In the genomic region with DNA sequence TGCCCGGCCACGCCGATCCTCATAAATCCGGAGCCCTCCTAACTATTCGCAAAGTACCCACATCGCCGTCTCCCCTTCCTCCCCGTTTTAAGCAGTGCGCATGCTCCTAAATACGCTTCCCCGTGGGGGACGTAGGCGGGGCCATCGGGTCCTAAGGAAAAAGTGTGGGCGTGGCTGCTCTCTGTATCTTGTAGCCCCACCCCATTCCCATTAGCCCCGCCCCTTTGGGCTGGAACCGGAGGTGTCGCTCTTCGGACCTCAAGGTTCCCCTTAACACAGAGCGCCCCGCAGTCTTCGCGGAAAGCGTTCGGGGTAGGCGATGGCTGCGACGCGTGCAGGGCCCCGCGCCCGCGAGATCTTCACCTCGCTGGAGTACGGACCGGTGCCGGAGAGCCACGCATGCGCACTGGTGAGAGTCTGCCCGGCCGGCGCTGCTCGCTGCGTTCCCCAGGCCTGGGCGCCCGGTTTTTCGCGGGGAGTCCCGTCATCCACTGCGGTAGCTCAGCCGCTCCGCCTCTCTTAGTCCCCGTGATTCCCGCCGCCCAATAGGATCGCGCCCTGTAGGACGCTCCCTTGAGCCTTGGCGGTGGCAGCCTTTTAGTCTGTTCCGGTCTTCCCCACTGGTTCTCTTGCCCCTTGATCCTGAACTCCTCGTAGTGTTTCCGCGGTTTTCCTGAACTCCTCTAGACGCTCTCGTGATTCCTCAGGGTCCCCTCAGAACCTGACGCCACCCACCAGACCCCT, we compare ENCODE assay signal across 1 cellular context.
TF ChIP-seq lines count a peak whose summit lies in the region.

A gene (plus strand): TSS at position 213 of the 744 bp plus-strand sequence. CDS start 107 bp downstream, at position 320.

TF ChIP-seq in HepG2, 621 proteins besides CTCF, POLR2A, EP300 and RAD21 (continued from another document and continues in another):
- TF ChIP-seq, protein P1, sequence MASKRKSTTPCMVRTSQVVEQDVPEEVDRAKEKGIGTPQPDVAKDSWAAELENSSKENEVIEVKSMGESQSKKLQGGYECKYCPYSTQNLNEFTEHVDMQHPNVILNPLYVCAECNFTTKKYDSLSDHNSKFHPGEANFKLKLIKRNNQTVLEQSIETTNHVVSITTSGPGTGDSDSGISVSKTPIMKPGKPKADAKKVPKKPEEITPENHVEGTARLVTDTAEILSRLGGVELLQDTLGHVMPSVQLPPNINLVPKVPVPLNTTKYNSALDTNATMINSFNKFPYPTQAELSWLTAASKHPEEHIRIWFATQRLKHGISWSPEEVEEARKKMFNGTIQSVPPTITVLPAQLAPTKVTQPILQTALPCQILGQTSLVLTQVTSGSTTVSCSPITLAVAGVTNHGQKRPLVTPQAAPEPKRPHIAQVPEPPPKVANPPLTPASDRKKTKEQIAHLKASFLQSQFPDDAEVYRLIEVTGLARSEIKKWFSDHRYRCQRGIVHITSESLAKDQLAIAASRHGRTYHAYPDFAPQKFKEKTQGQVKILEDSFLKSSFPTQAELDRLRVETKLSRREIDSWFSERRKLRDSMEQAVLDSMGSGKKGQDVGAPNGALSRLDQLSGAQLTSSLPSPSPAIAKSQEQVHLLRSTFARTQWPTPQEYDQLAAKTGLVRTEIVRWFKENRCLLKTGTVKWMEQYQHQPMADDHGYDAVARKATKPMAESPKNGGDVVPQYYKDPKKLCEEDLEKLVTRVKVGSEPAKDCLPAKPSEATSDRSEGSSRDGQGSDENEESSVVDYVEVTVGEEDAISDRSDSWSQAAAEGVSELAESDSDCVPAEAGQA (IDR thresholded peaks at IDR 0.05; ENCODE audit: low read depth) = no peak
- TF ChIP-seq, protein P1 (CRISPR knock-in tag; IDR thresholded peaks at IDR 0.05; ENCODE audit: borderline replicate concordance) = no peak
- TF ChIP-seq MYNN (CRISPR knock-in tag; IDR thresholded peaks at IDR 0.05; ENCODE audit: low read depth) (no peak), NFIB (CRISPR knock-in tag; IDR thresholded peaks at IDR 0.05; ENCODE audit: borderline replicate concordance) (no peak), ZNF614 (CRISPR knock-in tag; IDR thresholded peaks at IDR 0.05; ENCODE audit: borderline replicate concordance) (no peak), PITX1 (CRISPR knock-in tag; IDR thresholded peaks at IDR 0.05) (peak; percentile 60), ZNF709 (CRISPR knock-in tag; IDR thresholded peaks at IDR 0.05) (peak; percentile 41; the same call in 1 of the 2 replicates), SPEN (CRISPR knock-in tag; IDR thresholded peaks at IDR 0.05; ENCODE audit: low read depth) (peak; percentile 72), ZNF282 (IDR thresholded peaks at IDR 0.05; ENCODE audit: partially characterized antibody) (no peak), RFX3 (CRISPR knock-in tag; IDR thresholded peaks at IDR 0.05) (no peak), CHCHD3 (CRISPR knock-in tag; IDR thresholded peaks at IDR 0.05) (no peak), ZNF354B (CRISPR knock-in tag; IDR thresholded peaks at IDR 0.05) (no peak), ZNF605 (CRISPR knock-in tag; IDR thresholded peaks at IDR 0.05) (0 out of 2 replicates have a peak, but pooled peaks have one; percentile 15), ZBTB42 (CRISPR knock-in tag; IDR thresholded peaks at IDR 0.05) (peak; percentile 72; the same call in 1 of the 2 replicates), HNRNPL (IDR thresholded peaks at IDR 0.05; ENCODE audit: low read depth, low read length) (0 out of 2 replicates have a peak, but pooled peaks have one; percentile 33), RBM22 (optimal IDR thresholded peaks at IDR 0.05; ENCODE audit: low read length) (no peak), GFI1 (CRISPR knock-in tag; IDR thresholded peaks at IDR 0.05; ENCODE audit: borderline replicate concordance) (no peak; the same call in 1 of the 2 replicates), ZFP41 (CRISPR knock-in tag; IDR thresholded peaks at IDR 0.05; ENCODE audit: borderline replicate concordance) (no peak), RXRA (CRISPR knock-in tag; IDR thresholded peaks at IDR 0.05) (peak; percentile 30; the same call in 1 of the 2 replicates), RXRB (CRISPR knock-in tag; IDR thresholded peaks at IDR 0.05; ENCODE audit: borderline replicate concordance) (peak; percentile 3; the same call in 1 of the 2 replicates), HOXA5 (CRISPR knock-in tag; IDR thresholded peaks at IDR 0.05) (0 out of 2 replicates have a peak, but pooled peaks have one; percentile 34), JUND (CRISPR knock-in tag; IDR thresholded peaks at IDR 0.05) (no peak), KAT8 (CRISPR knock-in tag; IDR thresholded peaks at IDR 0.05) (peak; percentile 83), NBN (conservative IDR thresholded peaks at IDR 0.05) (no peak), ZMYM2 (CRISPR knock-in tag; IDR thresholded peaks at IDR 0.05) (no peak), SRSF4 (IDR thresholded peaks at IDR 0.05; ENCODE audit: low read depth, low read length, poor library complexity, severe bottlenecking) (no peak), DPF2 (CRISPR knock-in tag; IDR thresholded peaks at IDR 0.05; ENCODE audit: borderline replicate concordance, low read depth) (no peak), PCBP2 (optimal IDR thresholded peaks at IDR 0.05; ENCODE audit: low read depth, low read length, poor library complexity, severe bottlenecking) (no peak), JUNB (CRISPR knock-in tag; IDR thresholded peaks at IDR 0.05; ENCODE audit: borderline replicate concordance) (no peak), SAP130 (CRISPR knock-in tag; IDR thresholded peaks at IDR 0.05; ENCODE audit: low read depth) (peak; percentile 82), FLYWCH1 (CRISPR knock-in tag; IDR thresholded peaks at IDR 0.05) (no peak), ZNF296 (CRISPR knock-in tag; conservative IDR thresholded peaks at IDR 0.05) (no peak), ZNF577 (CRISPR knock-in tag; IDR thresholded peaks at IDR 0.05; ENCODE audit: borderline replicate concordance, low read depth) (no peak), RFXANK (CRISPR knock-in tag; IDR thresholded peaks at IDR 0.05) (no peak; the same call in 1 of the 2 replicates), ZNF782 (CRISPR knock-in tag; IDR thresholded peaks at IDR 0.05; ENCODE audit: borderline replicate concordance) (no peak), POGZ (CRISPR knock-in tag; IDR thresholded peaks at IDR 0.05) (peak; percentile 62), KDM4B (CRISPR knock-in tag; IDR thresholded peaks at IDR 0.05) (no peak), SALL2 (CRISPR knock-in tag; IDR thresholded peaks at IDR 0.05) (no peak), NFE2L1 (CRISPR knock-in tag; IDR thresholded peaks at IDR 0.05; ENCODE audit: borderline replicate concordance) (no peak), ZBTB20 (CRISPR knock-in tag; IDR thresholded peaks at IDR 0.05; ENCODE audit: borderline replicate concordance, low read depth) (no peak; the same call in 1 of the 2 replicates), ZNF737 (CRISPR knock-in tag; IDR thresholded peaks at IDR 0.05; ENCODE audit: borderline replicate concordance) (no peak), NFYB (CRISPR knock-in tag; IDR thresholded peaks at IDR 0.05) (peak; percentile 88), THAP11 (CRISPR knock-in tag; IDR thresholded peaks at IDR 0.05) (peak; percentile 88)
- TF ChIP-seq, protein P2, sequence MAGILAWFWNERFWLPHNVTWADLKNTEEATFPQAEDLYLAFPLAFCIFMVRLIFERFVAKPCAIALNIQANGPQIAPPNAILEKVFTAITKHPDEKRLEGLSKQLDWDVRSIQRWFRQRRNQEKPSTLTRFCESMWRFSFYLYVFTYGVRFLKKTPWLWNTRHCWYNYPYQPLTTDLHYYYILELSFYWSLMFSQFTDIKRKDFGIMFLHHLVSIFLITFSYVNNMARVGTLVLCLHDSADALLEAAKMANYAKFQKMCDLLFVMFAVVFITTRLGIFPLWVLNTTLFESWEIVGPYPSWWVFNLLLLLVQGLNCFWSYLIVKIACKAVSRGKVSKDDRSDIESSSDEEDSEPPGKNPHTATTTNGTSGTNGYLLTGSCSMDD (CRISPR knock-in tag; IDR thresholded peaks at IDR 0.05) = no peak
- TF ChIP-seq, protein P3, sequence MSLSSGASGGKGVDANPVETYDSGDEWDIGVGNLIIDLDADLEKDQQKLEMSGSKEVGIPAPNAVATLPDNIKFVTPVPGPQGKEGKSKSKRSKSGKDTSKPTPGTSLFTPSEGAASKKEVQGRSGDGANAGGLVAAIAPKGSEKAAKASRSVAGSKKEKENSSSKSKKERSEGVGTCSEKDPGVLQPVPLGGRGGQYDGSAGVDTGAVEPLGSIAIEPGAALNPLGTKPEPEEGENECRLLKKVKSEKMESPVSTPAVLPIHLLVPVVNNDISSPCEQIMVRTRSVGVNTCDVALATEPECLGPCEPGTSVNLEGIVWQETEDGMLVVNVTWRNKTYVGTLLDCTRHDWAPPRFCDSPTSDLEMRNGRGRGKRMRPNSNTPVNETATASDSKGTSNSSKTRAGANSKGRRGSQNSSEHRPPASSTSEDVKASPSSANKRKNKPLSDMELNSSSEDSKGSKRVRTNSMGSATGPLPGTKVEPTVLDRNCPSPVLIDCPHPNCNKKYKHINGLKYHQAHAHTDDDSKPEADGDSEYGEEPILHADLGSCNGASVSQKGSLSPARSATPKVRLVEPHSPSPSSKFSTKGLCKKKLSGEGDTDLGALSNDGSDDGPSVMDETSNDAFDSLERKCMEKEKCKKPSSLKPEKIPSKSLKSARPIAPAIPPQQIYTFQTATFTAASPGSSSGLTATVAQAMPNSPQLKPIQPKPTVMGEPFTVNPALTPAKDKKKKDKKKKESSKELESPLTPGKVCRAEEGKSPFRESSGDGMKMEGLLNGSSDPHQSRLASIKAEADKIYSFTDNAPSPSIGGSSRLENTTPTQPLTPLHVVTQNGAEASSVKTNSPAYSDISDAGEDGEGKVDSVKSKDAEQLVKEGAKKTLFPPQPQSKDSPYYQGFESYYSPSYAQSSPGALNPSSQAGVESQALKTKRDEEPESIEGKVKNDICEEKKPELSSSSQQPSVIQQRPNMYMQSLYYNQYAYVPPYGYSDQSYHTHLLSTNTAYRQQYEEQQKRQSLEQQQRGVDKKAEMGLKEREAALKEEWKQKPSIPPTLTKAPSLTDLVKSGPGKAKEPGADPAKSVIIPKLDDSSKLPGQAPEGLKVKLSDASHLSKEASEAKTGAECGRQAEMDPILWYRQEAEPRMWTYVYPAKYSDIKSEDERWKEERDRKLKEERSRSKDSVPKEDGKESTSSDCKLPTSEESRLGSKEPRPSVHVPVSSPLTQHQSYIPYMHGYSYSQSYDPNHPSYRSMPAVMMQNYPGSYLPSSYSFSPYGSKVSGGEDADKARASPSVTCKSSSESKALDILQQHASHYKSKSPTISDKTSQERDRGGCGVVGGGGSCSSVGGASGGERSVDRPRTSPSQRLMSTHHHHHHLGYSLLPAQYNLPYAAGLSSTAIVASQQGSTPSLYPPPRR (CRISPR knock-in tag; IDR thresholded peaks at IDR 0.05; ENCODE audit: borderline replicate concordance) = no peak
- TF ChIP-seq, protein P4, sequence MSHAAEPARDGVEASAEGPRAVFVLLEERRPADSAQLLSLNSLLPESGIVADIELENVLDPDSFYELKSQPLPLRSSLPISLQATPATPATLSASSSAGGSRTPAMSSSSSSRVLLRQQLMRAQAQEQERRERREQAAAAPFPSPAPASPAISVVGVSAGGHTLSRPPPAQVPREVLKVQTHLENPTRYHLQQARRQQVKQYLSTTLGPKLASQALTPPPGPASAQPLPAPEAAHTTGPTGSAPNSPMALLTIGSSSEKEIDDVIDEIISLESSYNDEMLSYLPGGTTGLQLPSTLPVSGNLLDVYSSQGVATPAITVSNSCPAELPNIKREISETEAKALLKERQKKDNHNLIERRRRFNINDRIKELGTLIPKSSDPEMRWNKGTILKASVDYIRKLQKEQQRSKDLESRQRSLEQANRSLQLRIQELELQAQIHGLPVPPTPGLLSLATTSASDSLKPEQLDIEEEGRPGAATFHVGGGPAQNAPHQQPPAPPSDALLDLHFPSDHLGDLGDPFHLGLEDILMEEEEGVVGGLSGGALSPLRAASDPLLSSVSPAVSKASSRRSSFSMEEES (CRISPR knock-in tag; IDR thresholded peaks at IDR 0.05) = peak; percentile 36; the same call in 1 of the 2 replicates
- TF ChIP-seq, protein P5, sequence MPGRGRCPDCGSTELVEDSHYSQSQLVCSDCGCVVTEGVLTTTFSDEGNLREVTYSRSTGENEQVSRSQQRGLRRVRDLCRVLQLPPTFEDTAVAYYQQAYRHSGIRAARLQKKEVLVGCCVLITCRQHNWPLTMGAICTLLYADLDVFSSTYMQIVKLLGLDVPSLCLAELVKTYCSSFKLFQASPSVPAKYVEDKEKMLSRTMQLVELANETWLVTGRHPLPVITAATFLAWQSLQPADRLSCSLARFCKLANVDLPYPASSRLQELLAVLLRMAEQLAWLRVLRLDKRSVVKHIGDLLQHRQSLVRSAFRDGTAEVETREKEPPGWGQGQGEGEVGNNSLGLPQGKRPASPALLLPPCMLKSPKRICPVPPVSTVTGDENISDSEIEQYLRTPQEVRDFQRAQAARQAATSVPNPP (CRISPR knock-in tag; IDR thresholded peaks at IDR 0.05) = peak; percentile 72; the same call in 1 of the 2 replicates
- TF ChIP-seq, protein P6, sequence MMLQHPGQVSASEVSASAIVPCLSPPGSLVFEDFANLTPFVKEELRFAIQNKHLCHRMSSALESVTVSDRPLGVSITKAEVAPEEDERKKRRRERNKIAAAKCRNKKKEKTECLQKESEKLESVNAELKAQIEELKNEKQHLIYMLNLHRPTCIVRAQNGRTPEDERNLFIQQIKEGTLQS (CRISPR knock-in tag; IDR thresholded peaks at IDR 0.05) = no peak
- TF ChIP-seq, protein P7, sequence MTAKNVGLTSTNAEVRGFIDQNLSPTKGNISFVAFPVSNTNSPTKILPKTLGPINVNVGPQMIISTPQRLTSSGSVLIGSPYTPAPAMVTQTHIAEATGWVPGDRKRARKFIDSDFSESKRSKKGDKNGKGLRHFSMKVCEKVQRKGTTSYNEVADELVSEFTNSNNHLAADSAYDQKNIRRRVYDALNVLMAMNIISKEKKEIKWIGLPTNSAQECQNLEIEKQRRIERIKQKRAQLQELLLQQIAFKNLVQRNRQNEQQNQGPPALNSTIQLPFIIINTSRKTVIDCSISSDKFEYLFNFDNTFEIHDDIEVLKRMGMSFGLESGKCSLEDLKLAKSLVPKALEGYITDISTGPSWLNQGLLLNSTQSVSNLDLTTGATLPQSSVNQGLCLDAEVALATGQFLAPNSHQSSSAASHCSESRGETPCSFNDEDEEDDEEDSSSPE (CRISPR knock-in tag; IDR thresholded peaks at IDR 0.05) = peak; percentile 92
